Comparison of ENCODE assay signal across 5 cellular contexts in genomic region chr9:111266024-111266423, GRCh38.
DNase-seq lines count a peak whose midpoint lies in the region; ATAC-seq, FAIRE-seq and TF ChIP-seq lines count a peak whose summit lies in the region.
"Not testable (repeated sequence)": the region's sequence is repeated elsewhere in the genome, so short reads cannot be mapped to it uniquely, and the experiment has no call there.

No MANE protein-coding gene starts in this region.

- intact Hi-C loops in GM12878 (cut with micrococcal nuclease; ENCODE audit: unreplicated experiment); K562 (cut with micrococcal nuclease); HepG2 (cut with micrococcal nuclease; ENCODE audit: unreplicated experiment): not testable (repeated sequence)

- SMC1A ChIA-PET in GM12878 (lab: Charles Lee; ENCODE audit: uncharacterized antibody, unreplicated experiment), result interaction anchor here (0.9 kb wide), 1 partner anchor 49 kb away, joined by 3 read pairs; no protein-coding TSS in a partner anchor

- DNase-seq in A549 (ENCODE audit: low read depth in 1 of 2, low spot score in 1 of 2); GM12878 (ENCODE audit: low read depth, low spot score); K562 (ENCODE audit: extremely low read depth in 1 of 4, low spot score in 3 of 4); HepG2 (ENCODE audit: low spot score): not testable (repeated sequence)

- not testable (repeated sequence) for ATAC-seq in A549, GM12878, K562, HepG2

- H3K79me2 ChIP-seq in GM12878 (ENCODE audit: control insufficient read depth, insufficient read depth, low read length); K562 (ENCODE audit: control insufficient read depth, insufficient read depth, low read length); HepG2 (ENCODE audit: insufficient read depth, low read length): not testable (repeated sequence)

- in situ Hi-C loops in GM12878 (cut with MboI); K562 (cut with MboI); HepG2 (cut with HindIII; ENCODE audit: extremely low pct_ligation_motif_present, low pct_unique_long_range_greater_than_20kb): not testable (repeated sequence)

- WGBS in A549 (ENCODE audit: missing lambda C conversion rate), result 59% methylated on average over 5 of the region's 5 CpGs
- WGBS in GM12878 (ENCODE audit: insufficient coverage, insufficient replicate concordance, low lambda C conversion rate, missing lambda C conversion rate), result 33% methylated on average over 5 of the region's 5 CpGs
- WGBS in K562 (ENCODE audit: insufficient coverage, low coverage, missing lambda C conversion rate), result 2% methylated on average over 5 of the region's 5 CpGs
- 35% methylated on average over 4 of the region's 5 CpGs for WGBS in HepG2 (ENCODE audit: low lambda C conversion rate)

- H4K20me1 ChIP-seq in GM12878 (ENCODE audit: control insufficient read depth, insufficient read depth); K562 (replicated peaks; ENCODE audit: control insufficient read depth, insufficient read depth, low read length); HepG2 (ENCODE audit: insufficient read depth, low read length): not testable (repeated sequence)

- TF ChIP-seq CTCF in A549 (IDR thresholded peaks at IDR 0.05); HEK293 (tag by site-specific recombination; IDR thresholded peaks at IDR 0.05); GM12878 (IDR thresholded peaks at IDR 0.05 in 2 of 3, conservative IDR thresholded peaks at IDR 0.05 in 1 of 3; ENCODE audit: control insufficient read depth in 2 of 3, extremely low read depth in 1 of 3, insufficient read depth in 1 of 3, low read depth in 3 of 3, low read length in 3 of 3); K562 (IDR thresholded peaks at IDR 0.05 in 2 of 3, conservative IDR thresholded peaks at IDR 0.05 in 1 of 3; ENCODE audit: insufficient read depth in 2 of 3, low read depth in 1 of 3, low read length in 3 of 3); HepG2 (CRISPR knock-in tag; IDR thresholded peaks at IDR 0.05): not testable (repeated sequence)

- FAIRE-seq in A549 (lab: Jason Lieb, UNC); GM12878 (lab: Jason Lieb, UNC); K562 (lab: Jason Lieb, UNC); HepG2 (lab: Jason Lieb, UNC): not testable (repeated sequence)

- H3K9me3 ChIP-seq in A549 (peaks cover 24% of the 10 kb centered on the region), HepG2 (ENCODE audit: low read length) (peaks cover 21% of the 10 kb centered on the region; the same call in 1 of the 2 replicates)
- H3K9me3 ChIP-seq in HEK293 (ENCODE audit: control insufficient read depth, insufficient read depth, low read depth, low read length); GM12878 (replicated peaks; ENCODE audit: control insufficient read depth, insufficient read depth, low read length); K562 (replicated peaks; ENCODE audit: control insufficient read depth, insufficient read depth, low read depth, low read length): not testable (repeated sequence)

- not testable (repeated sequence) for H3K36me3 ChIP-seq in HEK293 (ENCODE audit: control insufficient read depth in 2 of 2, insufficient read depth in 1 of 2, low read length in 2 of 2); GM12878 (ENCODE audit: control insufficient read depth in 2 of 2, insufficient read depth in 2 of 2, low read length in 1 of 2); K562 (ENCODE audit: control insufficient read depth, insufficient read depth, low read length); HepG2 (replicated peaks in 1 of 2; ENCODE audit: control insufficient read depth in 1 of 2, insufficient read depth in 2 of 2, low read length in 2 of 2)

- TF ChIP-seq RAD21 in A549 (conservative IDR thresholded peaks at IDR 0.05 in 1 of 2, IDR thresholded peaks at IDR 0.05 in 1 of 2); GM12878 (IDR thresholded peaks at IDR 0.05; ENCODE audit: insufficient read depth, low read depth, low read length); K562 (CRISPR knock-in tag; conservative IDR thresholded peaks at IDR 0.05 in 1 of 2, IDR thresholded peaks at IDR 0.05 in 1 of 2); HepG2 (CRISPR knock-in tag; IDR thresholded peaks at IDR 0.05): not testable (repeated sequence)

- not testable (repeated sequence) for BruUV-seq in GM12878 (replicated peaks; lab: Mats Ljungman, UMichigan); K562 (replicated peaks; lab: Mats Ljungman, UMichigan); HepG2 (replicated peaks; lab: Mats Ljungman, UMichigan)

- POLR2A ChIA-PET in A549 (lab: Yijun Ruan, JAX); HEK293 (lab: Yijun Ruan, JAX); K562 (lab: Yijun Ruan, JAX); HepG2 (lab: Yijun Ruan, JAX): not testable (repeated sequence)
- POLR2A ChIA-PET in GM12878 (lab: Charles Lee), result interaction anchor here (0.6 kb wide), 1 partner anchor 26 kb away, joined by 3 read pairs; no protein-coding TSS in a partner anchor

- not testable (repeated sequence) for H2AFZ ChIP-seq in GM12878 (ENCODE audit: control insufficient read depth, low read depth, low read length); K562 (ENCODE audit: low read depth, low read length); HepG2 (ENCODE audit: low read length)

- not testable (repeated sequence) for H3K4me1 ChIP-seq in A549; HEK293 (ENCODE audit: control insufficient read depth, insufficient read depth, low read length); GM12878 (ENCODE audit: control insufficient read depth, insufficient read depth, low read length); K562 (replicated peaks in 1 of 2; ENCODE audit: control insufficient read depth in 2 of 2, insufficient read depth in 2 of 2, low read length in 2 of 2); HepG2 (ENCODE audit: insufficient read depth, low read length)

- not testable (repeated sequence) for TF ChIP-seq EP300 in A549 (IDR thresholded peaks at IDR 0.05); GM12878 (IDR thresholded peaks at IDR 0.05; ENCODE audit: borderline replicate concordance in 1 of 2, control insufficient read depth in 1 of 2, low read depth in 2 of 2, low read length in 2 of 2); K562 (IDR thresholded peaks at IDR 0.05; ENCODE audit: low read length); HepG2 (IDR thresholded peaks at IDR 0.05; ENCODE audit: low read depth in 2 of 2, low read length in 2 of 2); HepG2 (CRISPR knock-in tag; IDR thresholded peaks at IDR 0.05; ENCODE audit: borderline replicate concordance)

- H3K9ac ChIP-seq in GM12878 (ENCODE audit: control insufficient read depth, insufficient read depth, low read length); K562 (ENCODE audit: insufficient read depth in 1 of 2, low read depth in 2 of 2, low read length in 2 of 2); HepG2 (ENCODE audit: insufficient read depth, low read depth, low read length): not testable (repeated sequence)

- H3K9me1 ChIP-seq in K562 (ENCODE audit: control insufficient read depth, insufficient read depth, low read length), result not testable (repeated sequence)

- H3K4me3 ChIP-seq in A549; HEK293 (ENCODE audit: low read depth, low read length); GM12878; K562; HepG2 (replicated peaks in 1 of 3; ENCODE audit: insufficient read depth in 1 of 3, low read depth in 2 of 3, low read length in 3 of 3): not testable (repeated sequence)

- not testable (repeated sequence) for H3K27ac ChIP-seq in A549; HEK293 (ENCODE audit: extremely low read depth, low read depth, low read length); GM12878 (ENCODE audit: control insufficient read depth, insufficient read depth); K562 (ENCODE audit: extremely low read depth, low read depth, low read length); HepG2 (ENCODE audit: extremely low read length, insufficient read depth, low read length)

- RAD21 ChIA-PET in GM12878 (lab: Charles Lee; ENCODE audit: unreplicated experiment), result not testable (repeated sequence)

- CTCF ChIA-PET in A549 (lab: Yijun Ruan, JAX); HEK293 (lab: Yijun Ruan, JAX); GM12878 (lab: Yijun Ruan, JAX); K562 (lab: Yijun Ruan, JAX; ENCODE audit: low intra/inter-chr PET ratio); HepG2 (lab: Yijun Ruan, JAX; ENCODE audit: low intra/inter-chr PET ratio, low total read pairs): not testable (repeated sequence)

- TF ChIP-seq POLR2A in A549 (IDR thresholded peaks at IDR 0.05; ENCODE audit: low read length); GM12878 (IDR thresholded peaks at IDR 0.05; ENCODE audit: low read depth, low read length); K562 (conservative IDR thresholded peaks at IDR 0.05); HepG2 (IDR thresholded peaks at IDR 0.05; ENCODE audit: insufficient read depth in 1 of 2, low read depth in 2 of 2, low read length in 2 of 2): not testable (repeated sequence)

- not testable (repeated sequence) for H3K27me3 ChIP-seq in GM12878 (replicated peaks in 1 of 2; ENCODE audit: control insufficient read depth in 2 of 2, insufficient read depth in 2 of 2, low read length in 1 of 2); K562 (ENCODE audit: control insufficient read depth in 2 of 2, insufficient read depth in 2 of 2, low read length in 2 of 2); HepG2 (ENCODE audit: control insufficient read depth in 1 of 2, insufficient read depth in 2 of 2, low read length in 2 of 2)

- not testable (repeated sequence) for H3K4me2 ChIP-seq in A549; GM12878 (ENCODE audit: control insufficient read depth, insufficient read depth); K562 (ENCODE audit: insufficient read depth, low read length); HepG2 (ENCODE audit: low read depth, low read length)
